2 cellular contexts compared by ENCODE assay signal in the genomic region with DNA sequence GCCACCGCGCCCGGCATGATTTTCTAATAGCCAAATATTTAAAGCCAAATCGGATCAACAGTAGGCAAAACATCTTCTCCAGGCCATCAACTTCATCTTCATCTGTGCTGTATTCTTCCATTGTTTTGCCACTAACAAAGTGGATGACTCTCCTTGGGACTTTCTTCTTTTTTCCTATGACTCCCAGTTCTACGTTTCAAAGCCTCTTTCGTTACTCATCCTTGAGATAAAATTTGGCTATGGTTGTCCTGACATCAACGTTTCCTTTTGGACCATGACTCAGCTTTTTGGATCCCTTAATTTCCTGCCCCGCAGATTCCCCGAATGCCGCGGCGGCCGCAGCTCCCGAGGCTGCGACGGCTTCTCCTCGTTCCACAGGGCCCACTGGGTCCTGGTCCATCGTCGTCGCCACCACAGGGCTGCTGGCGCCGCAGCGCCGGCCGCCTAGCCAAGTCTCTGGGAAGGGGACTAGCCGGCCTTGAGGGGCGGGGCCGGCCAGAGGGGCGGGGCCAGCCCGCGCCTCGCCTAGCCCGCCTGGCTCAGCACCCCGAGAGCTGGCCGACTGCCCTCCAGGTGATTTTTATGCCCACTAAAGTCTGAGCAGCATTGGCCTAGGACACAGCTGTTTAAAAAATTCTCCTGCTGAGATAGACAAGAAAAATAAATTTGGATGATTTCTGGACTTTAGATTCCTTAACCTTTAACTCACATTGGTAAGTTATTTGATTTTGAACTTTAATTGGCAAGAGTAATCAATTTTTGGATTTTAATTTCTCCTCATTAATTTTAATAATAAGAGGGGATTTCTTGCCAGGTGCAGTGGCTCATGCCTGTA.
TF ChIP-seq lines count a peak whose summit lies in the region.

No MANE protein-coding gene starts in this region.

TF ChIP-seq in A549, 52 proteins besides CTCF, POLR2A, EP300 and RAD21 (continued from another document):
- TF ChIP-seq, protein P1, sequence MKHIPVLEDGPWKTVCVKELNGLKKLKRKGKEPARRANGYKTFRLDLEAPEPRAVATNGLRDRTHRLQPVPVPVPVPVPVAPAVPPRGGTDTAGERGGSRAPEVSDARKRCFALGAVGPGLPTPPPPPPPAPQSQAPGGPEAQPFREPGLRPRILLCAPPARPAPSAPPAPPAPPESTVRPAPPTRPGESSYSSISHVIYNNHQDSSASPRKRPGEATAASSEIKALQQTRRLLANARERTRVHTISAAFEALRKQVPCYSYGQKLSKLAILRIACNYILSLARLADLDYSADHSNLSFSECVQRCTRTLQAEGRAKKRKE (CRISPR knock-in tag; IDR thresholded peaks at IDR 0.05; ENCODE audit: low read depth), result peak; percentile 52; the same call in 1 of the 2 replicates
- TF ChIP-seq FOSL2 (IDR thresholded peaks at IDR 0.05) (no peak), FOSL2 (CRISPR knock-in tag; IDR thresholded peaks at IDR 0.05) (peak; percentile 90), RARB (CRISPR knock-in tag; IDR thresholded peaks at IDR 0.05) (no peak), CEBPB (IDR thresholded peaks at IDR 0.05) (no peak), E2F6 (IDR thresholded peaks at IDR 0.05; ENCODE audit: borderline replicate concordance, low read depth) (peak; percentile 89), JUN (IDR thresholded peaks at IDR 0.05) (0 out of 5 replicates have a peak, but pooled peaks of 1 of the 2 experiments have one; percentile 30), SREBF2 (IDR thresholded peaks at IDR 0.05) (no peak), TFCP2L1 (CRISPR knock-in tag; IDR thresholded peaks at IDR 0.05) (no peak; the same call in 1 of the 2 replicates), HOXB13 (CRISPR knock-in tag; IDR thresholded peaks at IDR 0.05; ENCODE audit: low read depth) (peak; percentile 62; the same call in 1 of the 2 replicates), MAZ (IDR thresholded peaks at IDR 0.05; ENCODE audit: borderline replicate concordance, low read depth, low read length) (no peak), GATA3 (IDR thresholded peaks at IDR 0.05; ENCODE audit: borderline replicate concordance) (peak; percentile 25; the same call in 1 of the 2 replicates), BCL3 (IDR thresholded peaks at IDR 0.05) (no peak), NR3C1 (IDR thresholded peaks at IDR 0.05) (no peak), HDAC2 (IDR thresholded peaks at IDR 0.05) (no peak), MAX (IDR thresholded peaks at IDR 0.05) (peak; percentile 85), PHF8 (IDR thresholded peaks at IDR 0.05; ENCODE audit: borderline replicate concordance, low read depth) (peak; percentile 51; the same call in 1 of the 2 replicates), MAFK (IDR thresholded peaks at IDR 0.05; ENCODE audit: partially characterized antibody) (peak; percentile 100)

TF ChIP-seq in Ishikawa, 13 proteins besides CTCF, POLR2A, EP300 and RAD21 (continued from another document):
- TF ChIP-seq, protein P2, sequence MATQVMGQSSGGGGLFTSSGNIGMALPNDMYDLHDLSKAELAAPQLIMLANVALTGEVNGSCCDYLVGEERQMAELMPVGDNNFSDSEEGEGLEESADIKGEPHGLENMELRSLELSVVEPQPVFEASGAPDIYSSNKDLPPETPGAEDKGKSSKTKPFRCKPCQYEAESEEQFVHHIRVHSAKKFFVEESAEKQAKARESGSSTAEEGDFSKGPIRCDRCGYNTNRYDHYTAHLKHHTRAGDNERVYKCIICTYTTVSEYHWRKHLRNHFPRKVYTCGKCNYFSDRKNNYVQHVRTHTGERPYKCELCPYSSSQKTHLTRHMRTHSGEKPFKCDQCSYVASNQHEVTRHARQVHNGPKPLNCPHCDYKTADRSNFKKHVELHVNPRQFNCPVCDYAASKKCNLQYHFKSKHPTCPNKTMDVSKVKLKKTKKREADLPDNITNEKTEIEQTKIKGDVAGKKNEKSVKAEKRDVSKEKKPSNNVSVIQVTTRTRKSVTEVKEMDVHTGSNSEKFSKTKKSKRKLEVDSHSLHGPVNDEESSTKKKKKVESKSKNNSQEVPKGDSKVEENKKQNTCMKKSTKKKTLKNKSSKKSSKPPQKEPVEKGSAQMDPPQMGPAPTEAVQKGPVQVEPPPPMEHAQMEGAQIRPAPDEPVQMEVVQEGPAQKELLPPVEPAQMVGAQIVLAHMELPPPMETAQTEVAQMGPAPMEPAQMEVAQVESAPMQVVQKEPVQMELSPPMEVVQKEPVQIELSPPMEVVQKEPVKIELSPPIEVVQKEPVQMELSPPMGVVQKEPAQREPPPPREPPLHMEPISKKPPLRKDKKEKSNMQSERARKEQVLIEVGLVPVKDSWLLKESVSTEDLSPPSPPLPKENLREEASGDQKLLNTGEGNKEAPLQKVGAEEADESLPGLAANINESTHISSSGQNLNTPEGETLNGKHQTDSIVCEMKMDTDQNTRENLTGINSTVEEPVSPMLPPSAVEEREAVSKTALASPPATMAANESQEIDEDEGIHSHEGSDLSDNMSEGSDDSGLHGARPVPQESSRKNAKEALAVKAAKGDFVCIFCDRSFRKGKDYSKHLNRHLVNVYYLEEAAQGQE (IDR thresholded peaks at IDR 0.05; ENCODE audit: low read depth), result no peak
- TF ChIP-seq MAX (IDR thresholded peaks at IDR 0.05), result peak; percentile 68
- no peak for TF ChIP-seq FOXM1 (IDR thresholded peaks at IDR 0.05; ENCODE audit: borderline replicate concordance, low read depth)
